2 cellular contexts compared by ENCODE assay signal in the genomic region with DNA sequence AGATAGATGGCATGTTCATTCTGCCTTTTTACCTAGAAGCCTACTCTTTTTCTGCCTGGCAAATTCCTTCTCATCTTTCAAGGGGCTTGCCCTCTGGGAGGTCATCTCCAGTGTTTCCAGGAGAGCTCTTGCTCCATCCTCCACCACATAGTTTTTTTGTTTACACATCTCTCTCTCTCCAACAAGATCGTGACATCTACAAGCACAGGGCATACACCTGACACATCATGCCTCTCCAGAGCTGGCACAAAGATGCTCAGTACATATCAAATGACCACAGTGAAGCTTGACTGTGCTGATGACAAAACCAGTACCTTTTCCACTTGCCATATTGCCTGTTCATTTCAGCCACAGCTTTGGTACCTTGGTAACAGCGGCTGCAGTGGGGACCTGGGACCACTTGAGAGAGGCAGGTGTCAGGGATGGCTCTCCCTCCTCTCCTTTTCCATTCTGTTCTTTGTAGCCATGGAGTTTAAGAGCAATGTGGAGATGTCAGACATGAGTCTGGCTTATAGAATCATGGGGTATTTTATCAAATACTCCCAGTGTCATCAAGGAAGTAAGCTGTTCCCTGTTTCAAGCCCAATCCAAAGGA.
TF ChIP-seq lines count a peak whose summit lies in the region.

No MANE protein-coding gene starts in this region.

TF ChIP-seq in liver, 16 proteins besides CTCF, POLR2A, EP300 and RAD21:
- TF ChIP-seq JUND (IDR thresholded peaks at IDR 0.05) (peak in 1 of 2 donors; percentile 21), RXRA (IDR thresholded peaks at IDR 0.05) (peak; percentile 63 to 85), HNF4A (conservative IDR thresholded peaks at IDR 0.05) (peak; percentile 30 to 57), TAF1 (conservative IDR thresholded peaks at IDR 0.05) (no peak), GABPA (IDR thresholded peaks at IDR 0.05 in 1 of 2, conservative IDR thresholded peaks at IDR 0.05 in 1 of 2) (no peak), YY1 (IDR thresholded peaks at IDR 0.05) (peak; percentile 28), NR2F2 (IDR thresholded peaks at IDR 0.05) (no peak), ATF3 (IDR thresholded peaks at IDR 0.05) (no peak), SP1 (IDR thresholded peaks at IDR 0.05) (peak; percentile 42), FOXA1 (IDR thresholded peaks at IDR 0.05) (peak; percentile 33), ZBTB33 (IDR thresholded peaks at IDR 0.05) (peak; percentile 19), FOXA2 (IDR thresholded peaks at IDR 0.05) (peak; percentile 59), EGR1 (IDR thresholded peaks at IDR 0.05; ENCODE audit: low read depth in 2 of 2) (no peak)
- TF ChIP-seq, protein P1, sequence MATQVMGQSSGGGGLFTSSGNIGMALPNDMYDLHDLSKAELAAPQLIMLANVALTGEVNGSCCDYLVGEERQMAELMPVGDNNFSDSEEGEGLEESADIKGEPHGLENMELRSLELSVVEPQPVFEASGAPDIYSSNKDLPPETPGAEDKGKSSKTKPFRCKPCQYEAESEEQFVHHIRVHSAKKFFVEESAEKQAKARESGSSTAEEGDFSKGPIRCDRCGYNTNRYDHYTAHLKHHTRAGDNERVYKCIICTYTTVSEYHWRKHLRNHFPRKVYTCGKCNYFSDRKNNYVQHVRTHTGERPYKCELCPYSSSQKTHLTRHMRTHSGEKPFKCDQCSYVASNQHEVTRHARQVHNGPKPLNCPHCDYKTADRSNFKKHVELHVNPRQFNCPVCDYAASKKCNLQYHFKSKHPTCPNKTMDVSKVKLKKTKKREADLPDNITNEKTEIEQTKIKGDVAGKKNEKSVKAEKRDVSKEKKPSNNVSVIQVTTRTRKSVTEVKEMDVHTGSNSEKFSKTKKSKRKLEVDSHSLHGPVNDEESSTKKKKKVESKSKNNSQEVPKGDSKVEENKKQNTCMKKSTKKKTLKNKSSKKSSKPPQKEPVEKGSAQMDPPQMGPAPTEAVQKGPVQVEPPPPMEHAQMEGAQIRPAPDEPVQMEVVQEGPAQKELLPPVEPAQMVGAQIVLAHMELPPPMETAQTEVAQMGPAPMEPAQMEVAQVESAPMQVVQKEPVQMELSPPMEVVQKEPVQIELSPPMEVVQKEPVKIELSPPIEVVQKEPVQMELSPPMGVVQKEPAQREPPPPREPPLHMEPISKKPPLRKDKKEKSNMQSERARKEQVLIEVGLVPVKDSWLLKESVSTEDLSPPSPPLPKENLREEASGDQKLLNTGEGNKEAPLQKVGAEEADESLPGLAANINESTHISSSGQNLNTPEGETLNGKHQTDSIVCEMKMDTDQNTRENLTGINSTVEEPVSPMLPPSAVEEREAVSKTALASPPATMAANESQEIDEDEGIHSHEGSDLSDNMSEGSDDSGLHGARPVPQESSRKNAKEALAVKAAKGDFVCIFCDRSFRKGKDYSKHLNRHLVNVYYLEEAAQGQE (IDR thresholded peaks at IDR 0.05), result peak; percentile 25
- TF ChIP-seq, protein P2, sequence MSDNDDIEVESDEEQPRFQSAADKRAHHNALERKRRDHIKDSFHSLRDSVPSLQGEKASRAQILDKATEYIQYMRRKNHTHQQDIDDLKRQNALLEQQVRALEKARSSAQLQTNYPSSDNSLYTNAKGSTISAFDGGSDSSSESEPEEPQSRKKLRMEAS (IDR thresholded peaks at IDR 0.05), result no peak
TF ChIP-seq in liver: peak in this region for 9.

TF ChIP-seq in HepG2, 621 proteins besides CTCF, POLR2A, EP300 and RAD21:
- TF ChIP-seq ZNF280B (CRISPR knock-in tag; IDR thresholded peaks at IDR 0.05; ENCODE audit: borderline replicate concordance), result no peak
- TF ChIP-seq IKZF4 (CRISPR knock-in tag; IDR thresholded peaks at IDR 0.05; ENCODE audit: borderline replicate concordance, low read depth, not compliant biosample characterization), result no peak
- TF ChIP-seq E2F5 (CRISPR knock-in tag; conservative IDR thresholded peaks at IDR 0.05), result no peak
- TF ChIP-seq GLI4 (CRISPR knock-in tag; IDR thresholded peaks at IDR 0.05; ENCODE audit: borderline replicate concordance), result no peak
- no peak for TF ChIP-seq GATA4 (IDR thresholded peaks at IDR 0.05; ENCODE audit: borderline replicate concordance, low read depth)
- TF ChIP-seq, protein P3, sequence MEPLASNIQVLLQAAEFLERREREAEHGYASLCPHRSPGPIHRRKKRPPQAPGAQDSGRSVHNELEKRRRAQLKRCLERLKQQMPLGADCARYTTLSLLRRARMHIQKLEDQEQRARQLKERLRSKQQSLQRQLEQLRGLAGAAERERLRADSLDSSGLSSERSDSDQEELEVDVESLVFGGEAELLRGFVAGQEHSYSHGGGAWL (CRISPR knock-in tag; IDR thresholded peaks at IDR 0.05), result no peak
- TF ChIP-seq, protein P4, sequence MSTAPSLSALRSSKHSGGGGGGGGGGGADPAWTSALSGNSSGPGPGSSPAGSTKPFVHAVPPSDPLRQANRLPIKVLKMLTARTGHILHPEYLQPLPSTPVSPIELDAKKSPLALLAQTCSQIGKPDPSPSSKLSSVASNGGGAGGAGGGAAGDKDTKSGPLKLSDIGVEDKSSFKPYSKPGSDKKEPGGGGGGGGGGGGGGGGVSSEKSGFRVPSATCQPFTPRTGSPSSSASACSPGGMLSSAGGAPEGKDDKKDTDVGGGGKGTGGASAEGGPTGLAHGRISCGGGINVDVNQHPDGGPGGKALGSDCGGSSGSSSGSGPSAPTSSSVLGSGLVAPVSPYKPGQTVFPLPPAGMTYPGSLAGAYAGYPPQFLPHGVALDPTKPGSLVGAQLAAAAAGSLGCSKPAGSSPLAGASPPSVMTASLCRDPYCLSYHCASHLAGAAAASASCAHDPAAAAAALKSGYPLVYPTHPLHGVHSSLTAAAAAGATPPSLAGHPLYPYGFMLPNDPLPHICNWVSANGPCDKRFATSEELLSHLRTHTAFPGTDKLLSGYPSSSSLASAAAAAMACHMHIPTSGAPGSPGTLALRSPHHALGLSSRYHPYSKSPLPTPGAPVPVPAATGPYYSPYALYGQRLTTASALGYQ (CRISPR knock-in tag; IDR thresholded peaks at IDR 0.05), result no peak
- no peak for TF ChIP-seq ZNF362 (CRISPR knock-in tag; IDR thresholded peaks at IDR 0.05; ENCODE audit: borderline replicate concordance)
